Comparison of ENCODE assay signal across 7 cellular contexts in the genomic region with DNA sequence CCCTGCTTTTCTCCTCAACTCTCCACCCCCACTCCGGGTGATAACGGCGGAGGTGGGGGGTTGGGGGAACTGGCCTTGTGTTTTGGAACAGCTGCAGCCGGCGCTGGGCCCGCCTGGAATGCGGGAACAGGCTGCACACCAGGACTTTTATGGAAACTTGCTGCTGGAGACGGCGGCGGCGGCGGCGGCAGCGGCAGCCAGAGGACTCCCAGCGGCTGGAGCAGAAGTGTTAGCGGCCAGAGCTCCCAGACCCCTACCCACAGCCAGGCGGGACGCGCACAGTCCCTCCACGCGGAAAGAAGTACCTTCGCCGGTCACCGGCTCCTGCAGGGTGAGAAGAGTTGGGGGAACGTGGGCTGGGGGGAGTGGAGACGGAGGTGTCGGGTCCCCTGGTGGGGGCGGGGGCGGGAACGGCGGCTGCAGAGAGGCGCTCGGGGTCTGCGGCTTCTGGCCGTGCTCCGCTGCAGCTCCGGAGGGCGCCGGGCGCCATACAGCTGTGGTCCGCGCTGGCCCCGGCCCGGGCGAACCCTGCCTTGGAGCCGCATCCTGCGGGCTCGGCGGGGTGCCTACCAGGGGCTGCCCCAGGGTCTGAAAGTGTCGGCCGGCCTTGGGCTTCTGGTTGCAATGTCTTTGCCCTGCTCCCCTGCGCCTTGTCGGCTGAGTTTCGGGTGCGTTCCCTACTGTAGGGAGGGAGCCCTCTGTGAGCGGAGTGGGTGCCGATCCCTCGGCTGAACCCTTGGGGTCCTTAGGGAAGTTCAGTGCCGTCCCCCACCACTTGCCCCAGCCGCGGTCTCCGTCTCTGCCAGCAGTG. TPM values are rescaled to one million over a fixed set of nuclear protein-coding genes. Genes with fewer than 3 reads are reported as not detected.
A peak's percentile ranks its signal among the peaks of the same experiment; 100 is the strongest.
DNase-seq lines count a peak whose midpoint lies in the region; ATAC-seq, FAIRE-seq and TF ChIP-seq lines count a peak whose summit lies in the region.

Gene NEXN (plus strand): TSS at position 196 of the 811 bp plus-strand sequence. CDS start 27,483 bp downstream, outside the sequence.

- H3K4me2 ChIP-seq in OCI-LY3 (ENCODE audit: low read length) (peak within 1 kb of the TSS; percentile 92), astrocyte (ENCODE audit: low read length) (peak within 1 kb of the TSS; percentile 92), parathyroid adenoma (ENCODE audit: low read length) (peak within 1 kb of the TSS; percentile 79)

- peak within 1 kb of the TSS; percentile 42; the same call in 1 of the 2 replicates for H3K9ac ChIP-seq in OCI-LY3 (ENCODE audit: low read length)
- peak within 1 kb of the TSS; percentile 100 for H3K9ac ChIP-seq in astrocyte (ENCODE audit: low read length)
- no peak within 1 kb of the TSS for H3K9ac ChIP-seq in parathyroid adenoma

- H3K4me3 ChIP-seq in GM12875 (ENCODE audit: low read depth, low read length): peak within 1 kb of the TSS; percentile 53
- peak within 1 kb of the TSS; percentile 84 for H3K4me3 ChIP-seq in OCI-LY3 (ENCODE audit: low read length)
- H3K4me3 ChIP-seq in astrocyte (ENCODE audit: insufficient read depth, low read depth, low read length): peak within 1 kb of the TSS; percentile 99
- H3K4me3 ChIP-seq in right atrium auricular region: peak within 1 kb of the TSS; percentile 66 to 87
- H3K4me3 ChIP-seq in parathyroid adenoma (ENCODE audit: low read depth, low read length): peak within 1 kb of the TSS; percentile 66

- ATAC-seq in HG02571 (IDR thresholded peaks at IDR 0.05; ENCODE audit: unreplicated experiment): peak; percentile 60

- H3K4me3 Mint-ChIP-seq in astrocyte (ENCODE audit: unreplicated experiment): peak within 1 kb of the TSS; percentile 97

- peak within 1 kb of the TSS; percentile 96 for H3K27ac Mint-ChIP-seq in astrocyte (ENCODE audit: unreplicated experiment)

- FAIRE-seq in astrocyte (lab: Jason Lieb, UNC) (no peak), D721Med (lab: Jason Lieb, UNC) (no peak)

- H3K79me2 ChIP-seq in OCI-LY3 (ENCODE audit: low read length) (no peaks in the 10 kb centered on the region), astrocyte (ENCODE audit: insufficient read depth, low read length) (peaks cover 71% of the 10 kb centered on the region), parathyroid adenoma (no peaks in the 10 kb centered on the region)

- H3K4me1 Mint-ChIP-seq in astrocyte (ENCODE audit: low read depth, unreplicated experiment): peaks cover 15% of the 10 kb centered on the region

- H3K36me3 Mint-ChIP-seq in astrocyte (ENCODE audit: low read depth, unreplicated experiment): peaks cover 5% of the 10 kb centered on the region

- H4K20me1 ChIP-seq in OCI-LY3 (ENCODE audit: insufficient read depth, low read length) (no peaks in the 10 kb centered on the region), astrocyte (ENCODE audit: insufficient read depth, low read length) (peaks cover 15% of the 10 kb centered on the region)

- TF ChIP-seq CTCF in GM12875 (IDR thresholded peaks at IDR 0.05; ENCODE audit: borderline replicate concordance, insufficient read depth, low read depth, low read length): no peak
- no peak for TF ChIP-seq CTCF in OCI-LY3 (IDR thresholded peaks at IDR 0.05; ENCODE audit: low read depth, low read length)
- no peak for TF ChIP-seq CTCF in astrocyte (IDR thresholded peaks at IDR 0.05; ENCODE audit: insufficient read depth, low read depth, low read length)
- no peak for TF ChIP-seq CTCF in right atrium auricular region (IDR thresholded peaks at IDR 0.05)
- TF ChIP-seq CTCF in parathyroid adenoma (IDR thresholded peaks at IDR 0.05): no peak
- no peak for TF ChIP-seq CTCF in D721Med (IDR thresholded peaks at IDR 0.05; ENCODE audit: insufficient read depth, missing control alignments)

- H3K27me3 ChIP-seq in OCI-LY3 (ENCODE audit: low read depth, low read length) (no peaks in the 10 kb centered on the region), astrocyte (ENCODE audit: insufficient read depth, low read length) (no peaks in the 10 kb centered on the region), right atrium auricular region (no peaks in the 10 kb centered on the region), parathyroid adenoma (ENCODE audit: control insufficient read depth, insufficient read depth, low read length) (no peaks in the 10 kb centered on the region)

- H3K4me1 ChIP-seq in OCI-LY3 (ENCODE audit: low read length): no peaks in the 10 kb centered on the region
- peaks cover 14% of the 10 kb centered on the region for H3K4me1 ChIP-seq in astrocyte (ENCODE audit: insufficient read depth, low read length)
- H3K4me1 ChIP-seq in right atrium auricular region: peaks cover 0 to 4% of the 10 kb centered on the region in 2 donors
- no peaks in the 10 kb centered on the region for H3K4me1 ChIP-seq in parathyroid adenoma

- H3K36me3 ChIP-seq in OCI-LY3 (replicated peaks; ENCODE audit: low read depth, low read length): no peaks in the 10 kb centered on the region
- H3K36me3 ChIP-seq in astrocyte (ENCODE audit: insufficient read depth, low read length): peaks cover 11% of the 10 kb centered on the region
- H3K36me3 ChIP-seq in right atrium auricular region: peaks cover 29% of the 10 kb centered on the region
- no peaks in the 10 kb centered on the region for H3K36me3 ChIP-seq in parathyroid adenoma (ENCODE audit: control insufficient read depth, insufficient read depth, low read length)

- no peak within 1 kb of the TSS; the same call in 1 of the 2 replicates for H2AFZ ChIP-seq in OCI-LY3 (ENCODE audit: low read depth, low read length)
- peak within 1 kb of the TSS; percentile 57 for H2AFZ ChIP-seq in astrocyte (ENCODE audit: low read depth, low read length)
- H2AFZ ChIP-seq in parathyroid adenoma: peak within 1 kb of the TSS; percentile 87

- no peaks in the 10 kb centered on the region for H3K9me3 ChIP-seq in OCI-LY3 (ENCODE audit: insufficient read depth, low read length)
- H3K9me3 ChIP-seq in astrocyte (ENCODE audit: insufficient read depth, low read depth, low read length): no peaks in the 10 kb centered on the region
- H3K9me3 ChIP-seq in right atrium auricular region: no peaks in the 10 kb centered on the region
- no peaks in the 10 kb centered on the region for H3K9me3 ChIP-seq in parathyroid adenoma (ENCODE audit: control insufficient read depth, low read length)

- no peaks in the 10 kb centered on the region for H3K27me3 Mint-ChIP-seq in astrocyte (ENCODE audit: low read depth, unreplicated experiment)

- DNase-seq in astrocyte (ENCODE audit: low read depth) (peak; percentile 78), right atrium auricular region (ENCODE audit: low spot score) (peak; percentile 89), D721Med (ENCODE audit: insufficient read length, low spot score) (no peak)

- H3K27ac ChIP-seq in OCI-LY3 (ENCODE audit: low read length) (no peak within 1 kb of the TSS), astrocyte (ENCODE audit: low read depth, low read length) (peak within 1 kb of the TSS; percentile 100), right atrium auricular region (peak within 1 kb of the TSS; percentile 88 to 97), parathyroid adenoma (peak within 1 kb of the TSS; percentile 53)

- no peaks in the 10 kb centered on the region for H3K9me3 Mint-ChIP-seq in astrocyte (ENCODE audit: unreplicated experiment)

RNA-seq across cellular contexts. Expression of gene NEXN, which starts in this region (rescaled TPM):
- total RNA-seq in astrocyte (37.5 and 39.4 TPM in 2 replicates), right atrium auricular region (100 to 1,000 TPM; 269 to 295 TPM)
